ENCODE assay signal across 39 cellular contexts in genomic region chr12:29996993-29997392, GRCh38.
"Had no signal": no experiment of that assay in that cellular context is flagged by ENCODE, and none has a peak within 500 bp of the region (broad histone marks: within the 10 kb centered on the region; RNA-seq: fewer than 3 reads in every experiment).

No MANE protein-coding gene starts in this region.

- H3K27me3 ChIP-seq: adrenal gland, ascending aorta, body of pancreas, brain microvascular endothelial cell, breast epithelium, cardiac muscle cell had no signal

- H3K4me1 Mint-ChIP-seq: activated naive CD4-positive, alpha-beta T cell treated with anti-CD3 and anti-CD28 coated beads, Interleukin-2, amount 10 ng/mL, durations not matched to agents 7 days and 5 days; activated naive CD4-positive, alpha-beta T cell treated with anti-CD3 and anti-CD28 coated beads, Interleukin-2, amount 50 U/mL, for 24 hours; activated naive CD8-positive, alpha-beta T cell treated with anti-CD3 and anti-CD28 coated beads for 36 hours; activated naive CD8-positive, alpha-beta T cell treated with anti-CD3 and anti-CD28 coated beads, Interleukin-2, amount 10 ng/mL, durations not matched to agents 7 days and 5 days; activated naive CD8-positive, alpha-beta T cell treated with anti-CD3 and anti-CD28 coated beads, Interleukin-2, amount 50 U/mL, for 24 hours; activated T-helper 17 cell treated with anti-CD3 and anti-CD28 coated beads, Interleukin-2, amount 50 U/mL, for 72 hours; central memory CD8-positive, alpha-beta T cell had no signal

- H3K36me3 ChIP-seq: adrenal gland, ascending aorta, brain microvascular endothelial cell, breast epithelium, cardiac muscle cell had no signal

- H3K36me3 Mint-ChIP-seq: activated naive CD4-positive, alpha-beta T cell treated with anti-CD3 and anti-CD28 coated beads, Interleukin-2, amount 10 ng/mL, durations not matched to agents 7 days and 5 days; activated naive CD4-positive, alpha-beta T cell treated with anti-CD3 and anti-CD28 coated beads, Interleukin-2, amount 50 U/mL, for 24 hours; activated naive CD4-positive, alpha-beta T cell treated with anti-CD3 and anti-CD28 coated beads, Interleukin-2, amount 50 U/mL, for 72 hours; activated naive CD8-positive, alpha-beta T cell; activated naive CD8-positive, alpha-beta T cell treated with anti-CD3 and anti-CD28 coated beads for 36 hours; activated naive CD8-positive, alpha-beta T cell treated with anti-CD3 and anti-CD28 coated beads, Interleukin-2, amount 10 ng/mL, durations not matched to agents 7 days and 5 days; brain had no signal

- H3K4me3 ChIP-seq: adrenal gland, ascending aorta, body of pancreas, breast epithelium, cardiac muscle cell had no signal

- H3K27ac Mint-ChIP-seq: activated naive CD4-positive, alpha-beta T cell treated with anti-CD3 and anti-CD28 coated beads for 36 hours; activated naive CD4-positive, alpha-beta T cell treated with anti-CD3 and anti-CD28 coated beads, Interleukin-2, amount 10 ng/mL, durations not matched to agents 7 days and 5 days; activated naive CD4-positive, alpha-beta T cell treated with anti-CD3 and anti-CD28 coated beads, Interleukin-2, amount 50 U/mL, for 24 hours; activated naive CD4-positive, alpha-beta T cell treated with anti-CD3 and anti-CD28 coated beads, Interleukin-2, amount 50 U/mL, for 72 hours; activated naive CD8-positive, alpha-beta T cell; activated naive CD8-positive, alpha-beta T cell treated with anti-CD3 and anti-CD28 coated beads for 36 hours; activated naive CD8-positive, alpha-beta T cell treated with anti-CD3 and anti-CD28 coated beads, Interleukin-2, amount 10 ng/mL, durations not matched to agents 7 days and 5 days; activated naive CD8-positive, alpha-beta T cell treated with anti-CD3 and anti-CD28 coated beads, Interleukin-2, amount 50 U/mL, for 24 hours; activated T-cell treated with anti-CD3 and anti-CD28 coated beads, Interleukin-2, amount 50 U/mL, for 72 hours; activated T-helper 1 cell treated with anti-CD3 and anti-CD28 coated beads, Interleukin-12 subunit alpha, Interleukin-12 subunit beta, Interleukin-2, Interleukin-4 antibody, amounts not matched to agents 30 ng/mL and 10 ng/mL and 1 ng/mL, durations not matched to agents 14 hours and 24 hours and 36 hours; activated T-helper 17 cell treated with anti-CD3 and anti-CD28 coated beads, Interleukin-2, amount 50 U/mL, for 72 hours; activated T-helper 2 cell treated with anti-CD3 and anti-CD28 coated beads, Interferon-gamma antibody, Interleukin-2, Interleukin-4, amounts not matched to agents 10 μg/mL and 5 μg/mL and 100 μg/mL, durations not matched to agents 14 hours and 24 hours and 36 hours; brain had no signal

- H3K9me3 ChIP-seq: adrenal gland, ascending aorta, body of pancreas, breast epithelium had no signal

- ATAC-seq: activated naive CD4-positive, alpha-beta T cell treated with anti-CD3 and anti-CD28 coated beads, Interleukin-2, amount 50 U/mL, for 72 hours; activated naive CD8-positive, alpha-beta T cell treated with anti-CD3 and anti-CD28 coated beads, Interleukin-2, amount 50 U/mL, for 24 hours; activated T-cell treated with anti-CD3 and anti-CD28 coated beads, Interleukin-2, amount 50 U/mL, for 4 hours; activated T-cell treated with anti-CD3 and anti-CD28 coated beads, Interleukin-2, amount 50 U/mL, for 72 hours; activated T-helper 17 cell treated with anti-CD3 and anti-CD28 coated beads, Interleukin-2, amount 50 U/mL, for 72 hours; body of pancreas had no signal

- H3K27me3 Mint-ChIP-seq: activated naive CD4-positive, alpha-beta T cell treated with anti-CD3 and anti-CD28 coated beads, Interleukin-2, amount 10 ng/mL, durations not matched to agents 7 days and 5 days; activated naive CD4-positive, alpha-beta T cell treated with anti-CD3 and anti-CD28 coated beads, Interleukin-2, amount 50 U/mL, for 24 hours; activated naive CD8-positive, alpha-beta T cell; activated naive CD8-positive, alpha-beta T cell treated with anti-CD3 and anti-CD28 coated beads, Interleukin-2, amount 10 ng/mL, durations not matched to agents 7 days and 5 days; activated naive CD8-positive, alpha-beta T cell treated with anti-CD3 and anti-CD28 coated beads, Interleukin-2, amount 50 U/mL, for 24 hours; activated T-helper 17 cell treated with anti-CD3 and anti-CD28 coated beads, Interleukin-2, amount 50 U/mL, for 72 hours; brain; central memory CD8-positive, alpha-beta T cell had no signal

- H3K4me3 Mint-ChIP-seq: activated naive CD4-positive, alpha-beta T cell treated with anti-CD3 and anti-CD28 coated beads for 36 hours; activated naive CD4-positive, alpha-beta T cell treated with anti-CD3 and anti-CD28 coated beads, Interleukin-2, amount 10 ng/mL, durations not matched to agents 7 days and 5 days; activated naive CD4-positive, alpha-beta T cell treated with anti-CD3 and anti-CD28 coated beads, Interleukin-2, amount 50 U/mL, for 24 hours; activated naive CD8-positive, alpha-beta T cell; activated naive CD8-positive, alpha-beta T cell treated with anti-CD3 and anti-CD28 coated beads for 36 hours; activated naive CD8-positive, alpha-beta T cell treated with anti-CD3 and anti-CD28 coated beads, Interleukin-2, amount 10 ng/mL, durations not matched to agents 7 days and 5 days; activated naive CD8-positive, alpha-beta T cell treated with anti-CD3 and anti-CD28 coated beads, Interleukin-2, amount 50 U/mL, for 24 hours; activated T-cell treated with anti-CD3 and anti-CD28 coated beads, Interleukin-2, amount 50 U/mL, for 4 hours; activated T-cell treated with anti-CD3 and anti-CD28 coated beads, Interleukin-2, amount 50 U/mL, for 72 hours; activated T-helper 1 cell treated with anti-CD3 and anti-CD28 coated beads, Interleukin-12 subunit alpha, Interleukin-12 subunit beta, Interleukin-2, Interleukin-4 antibody, amounts not matched to agents 30 ng/mL and 10 ng/mL and 1 ng/mL, durations not matched to agents 14 hours and 24 hours and 36 hours; activated T-helper 17 cell treated with anti-CD3 and anti-CD28 coated beads, Interleukin-2, amount 50 U/mL, for 72 hours; brain; central memory CD8-positive, alpha-beta T cell had no signal

- H3K9me3 Mint-ChIP-seq: activated naive CD4-positive, alpha-beta T cell treated with anti-CD3 and anti-CD28 coated beads for 36 hours; activated naive CD8-positive, alpha-beta T cell treated with anti-CD3 and anti-CD28 coated beads for 36 hours; activated T-helper 1 cell treated with anti-CD3 and anti-CD28 coated beads, Interleukin-12 subunit alpha, Interleukin-12 subunit beta, Interleukin-2, Interleukin-4 antibody, amounts not matched to agents 30 ng/mL and 10 ng/mL and 1 ng/mL, durations not matched to agents 14 hours and 24 hours and 36 hours; activated T-helper 2 cell treated with anti-CD3 and anti-CD28 coated beads, Interferon-gamma antibody, Interleukin-2, Interleukin-4, amounts not matched to agents 10 μg/mL and 5 μg/mL and 100 μg/mL, durations not matched to agents 14 hours and 24 hours and 36 hours; central memory CD8-positive, alpha-beta T cell had no signal

- H3K27ac ChIP-seq: adrenal gland, ascending aorta, body of pancreas, brain microvascular endothelial cell, breast epithelium, cardiac muscle cell had no signal

- FAIRE-seq: astrocyte, bronchial epithelial cell, colon had no signal

- DNase-seq: activated effector memory CD4-positive, alpha-beta T cell treated with anti-CD3 and anti-CD28 coated beads, Interleukin-2, amount 50 U/mL, for 16 hours; activated effector memory CD4-positive, alpha-beta T cell treated with Interleukin-2 at 50 U/mL for 16 hours; activated gamma-delta T cell; activated gamma-delta T cell treated with Interleukin-2 at 50 U/mL for 16 hours; activated naive CD4-positive, alpha-beta T cell; activated naive CD4-positive, alpha-beta T cell treated with anti-CD3 and anti-CD28 coated beads for 36 hours; activated naive CD4-positive, alpha-beta T cell treated with anti-CD3 and anti-CD28 coated beads, Interleukin-2, amount 10 ng/mL, durations not matched to agents 7 days and 5 days; activated naive CD4-positive, alpha-beta T cell treated with anti-CD3 and anti-CD28 coated beads, Interleukin-2, amount 50 U/mL, for 16 hours; activated naive CD4-positive, alpha-beta T cell treated with Interleukin-2 at 50 U/mL for 16 hours; activated naive CD8-positive, alpha-beta T cell treated with anti-CD3 and anti-CD28 coated beads for 36 hours; activated naive CD8-positive, alpha-beta T cell treated with anti-CD3 and anti-CD28 coated beads, Interleukin-2, amount 10 ng/mL, durations not matched to agents 7 days and 5 days; activated naive CD8-positive, alpha-beta T cell treated with anti-CD3 and anti-CD28 coated beads, Interleukin-2, amount 50 U/mL, for 24 hours; activated T-cell treated with anti-CD3 and anti-CD28 coated beads, Interleukin-2, amount 50 U/mL, for 4 hours; activated T-cell treated with anti-CD3 and anti-CD28 coated beads, Interleukin-2, amount 50 U/mL, for 48 hours; activated T-cell treated with anti-CD3 and anti-CD28 coated beads, Interleukin-2, amount 50 U/mL, for 72 hours; adrenal gland; amniotic stem cell; amygdala; anterior cingulate cortex; aorta; body of pancreas; brain microvascular endothelial cell; caudate nucleus; central memory CD4-positive, alpha-beta T cell; cerebellar nuclear complex had no signal

- H3K4me1 ChIP-seq: adrenal gland, body of pancreas, breast epithelium had no signal
